In the genomic region with DNA sequence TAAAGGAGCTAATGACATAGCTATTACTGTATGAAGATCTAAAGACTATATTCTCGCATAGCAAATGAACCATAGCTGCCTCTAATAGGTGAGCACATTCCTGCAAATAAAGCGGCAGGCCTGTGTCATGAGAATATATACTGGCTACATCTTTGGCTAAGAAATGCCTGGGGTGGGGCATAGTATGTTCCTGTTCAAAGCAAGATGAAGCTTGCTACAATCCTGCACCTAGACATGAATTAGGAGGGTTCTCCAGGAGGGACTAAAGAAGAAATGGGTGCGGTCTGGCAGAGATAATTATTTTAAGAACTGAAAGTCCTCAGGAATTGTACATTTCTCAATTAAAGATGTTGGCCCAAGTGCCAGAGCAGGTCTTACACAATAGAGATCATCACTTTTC, we compare ENCODE assay signal across 12 cellular contexts. TPM values are rescaled to one million over a fixed set of nuclear protein-coding genes. Genes with fewer than 3 reads are reported as not detected.
DNase-seq lines count a peak whose midpoint lies in the region; ATAC-seq and TF ChIP-seq lines count a peak whose summit lies in the region.
"Had no signal": no experiment of that assay in that cellular context is flagged by ENCODE, and none has a peak within 500 bp of the region (broad histone marks: within the 10 kb centered on the region; RNA-seq: fewer than 3 reads in every experiment).

No MANE protein-coding gene starts in this region.

- H3K36me3 Mint-ChIP-seq in MCF 10A (ENCODE audit: insufficient read depth, unreplicated experiment) (peaks cover 2% of the 10 kb centered on the region), Caco-2 (ENCODE audit: insufficient read depth, unreplicated experiment) (no peaks in the 10 kb centered on the region)

- H3K4me3 Mint-ChIP-seq in MCF 10A (ENCODE audit: unreplicated experiment) (peak overlapping the region; percentile 17), Caco-2 (ENCODE audit: unreplicated experiment) (no peak overlapping the region)
- H3K4me3 Mint-ChIP-seq: CD4-positive, alpha-beta T cell; H9 had no signal

- intact Hi-C loops in MCF 10A (cut with micrococcal nuclease) (no loop called here), breast epithelium (cut with DNase I; ENCODE audit: low total_unique reads) (loop anchor here (10.0 kb wide), 1 partner anchor 124 kb away; no protein-coding TSS in a partner anchor), esophagus squamous epithelium (cut with DNase I) (no loop called here), Caco-2 (cut with micrococcal nuclease; ENCODE audit: unreplicated experiment) (no loop called here), Right ventricle myocardium superior (cut with DNase I) (no loop called here)

- no peak for TF ChIP-seq POLR2A in breast epithelium (IDR thresholded peaks at IDR 0.05)
- TF ChIP-seq POLR2A in esophagus squamous epithelium (IDR thresholded peaks at IDR 0.05), result no peak

- CTCF ChIA-PET in MCF 10A (lab: Yijun Ruan, JAX), result interaction anchor here (0.5 to 3.5 kb wide), 41 partner anchors 8 to 954 kb away, joined by 3 to 22 read pairs (median 4); no protein-coding TSS in a partner anchor
- CTCF ChIA-PET in Caco-2 (lab: Charles Lee), result interaction anchor here (1.3 to 1.8 kb wide), 4 partner anchors 101 to 861 kb away, joined by 4 to 17 read pairs (median 12); no protein-coding TSS in a partner anchor

- WGBS in esophagus squamous epithelium, 2 donors, result 33 to 71% methylated on average over 3 of the region's 3 CpGs

- H3K9ac ChIP-seq in adipocyte (ENCODE audit: low read length), result peak overlapping the region; percentile 62
- H3K9ac ChIP-seq: BLaER1 treated with 17β-estradiol and CSF1 and Interleukin-3, amounts not matched to agents 10 nM and 100 nM had no signal

- H3K27ac ChIP-seq in breast epithelium, result no peak overlapping the region
- peak overlapping the region; percentile 59 to 82 (median 64) for H3K27ac ChIP-seq in esophagus squamous epithelium
- H3K27ac ChIP-seq: BLaER1 treated with 17β-estradiol and CSF1 and Interleukin-3, amounts not matched to agents 10 nM and 100 nM had no signal

- H3K36me3 ChIP-seq in breast epithelium (no peaks in the 10 kb centered on the region), adipocyte (ENCODE audit: control insufficient read depth, insufficient read depth, low read length, severe bottlenecking) (no peaks in the 10 kb centered on the region), esophagus squamous epithelium (peaks cover 0 to 30% (median 0%) of the 10 kb centered on the region in 3 donors), Caco-2 (ENCODE audit: control insufficient read depth, insufficient read depth, low read length) (no peaks in the 10 kb centered on the region)
- H3K36me3 ChIP-seq: BLaER1 treated with 17β-estradiol and CSF1 and Interleukin-3, amounts not matched to agents 10 nM and 100 nM had no signal

- H3K4me1 ChIP-seq in breast epithelium, result no peaks in the 10 kb centered on the region
- peaks cover 27% of the 10 kb centered on the region for H3K4me1 ChIP-seq in adipocyte (ENCODE audit: control insufficient read depth, insufficient read depth, low read length)
- peaks cover 0 to 33% (median 5%) of the 10 kb centered on the region in 3 donors for H3K4me1 ChIP-seq in esophagus squamous epithelium
- H3K4me1 ChIP-seq in Caco-2, result no peaks in the 10 kb centered on the region

- H3K4me1 Mint-ChIP-seq in MCF 10A (ENCODE audit: insufficient read depth, unreplicated experiment) (peaks cover 17% of the 10 kb centered on the region), Caco-2 (ENCODE audit: low read depth, unreplicated experiment) (no peaks in the 10 kb centered on the region)

- no peaks in the 10 kb centered on the region for H3K27me3 Mint-ChIP-seq in MCF 10A (ENCODE audit: insufficient read depth, unreplicated experiment)
- no peaks in the 10 kb centered on the region for H3K27me3 Mint-ChIP-seq in Caco-2 (ENCODE audit: insufficient read depth, unreplicated experiment)

- TF ChIP-seq CTCF in MCF 10A (IDR thresholded peaks at IDR 0.05; ENCODE audit: unreplicated experiment) (no peak), breast epithelium (IDR thresholded peaks at IDR 0.05) (no peak), esophagus squamous epithelium (IDR thresholded peaks at IDR 0.05) (no peak), Caco-2 (IDR thresholded peaks at IDR 0.05; ENCODE audit: insufficient read depth in 1 of 2, low read depth in 1 of 2, low read length in 1 of 2, severe bottlenecking in 1 of 2, unreplicated experiment in 1 of 2) (no peak)

- H3K9me3 Mint-ChIP-seq in MCF 10A (ENCODE audit: unreplicated experiment) (no peaks in the 10 kb centered on the region), Caco-2 (ENCODE audit: unreplicated experiment) (no peaks in the 10 kb centered on the region)
- H3K9me3 Mint-ChIP-seq: CD4-positive, alpha-beta T cell had no signal

- POLR2A ChIA-PET in MCF 10A (lab: Yijun Ruan, JAX), result interaction anchor here (0.7 to 2.9 kb wide), 32 partner anchors 13 to 885 kb away, joined by 3 to 19 read pairs (median 4); a partner anchor contains a TSS
- POLR2A ChIA-PET in Caco-2 (lab: Charles Lee), result no interaction called here

- BruUV-seq in MCF 10A (replicated peaks; lab: Mats Ljungman, UMichigan) (no TSS peak), Caco-2 (replicated peaks; lab: Mats Ljungman, UMichigan) (no TSS peak)

- H3K9me3 ChIP-seq in breast epithelium (no peaks in the 10 kb centered on the region), adipocyte (ENCODE audit: control insufficient read depth, low read length) (no peaks in the 10 kb centered on the region), esophagus squamous epithelium (no peaks in the 10 kb centered on the region), Caco-2 (no peaks in the 10 kb centered on the region)
- H3K9me3 ChIP-seq: BLaER1 treated with 17β-estradiol and CSF1 and Interleukin-3, amounts not matched to agents 10 nM and 100 nM had no signal

- DNase-seq in MCF 10A (ENCODE audit: unreplicated experiment) (peak; percentile 38), breast epithelium (ENCODE audit: low spot score in 2 of 2) (no peak), adipocyte (ENCODE audit: low read depth) (peak; percentile 14), esophagus squamous epithelium (lab: John Stamatoyannopoulos, UW) (no peak), Caco-2 (no peak), Right ventricle myocardium superior (no peak), middle frontal gyrus (ENCODE audit: extremely low spot score, low spot score) (no peak)
- DNase-seq in activated CD8-positive, alpha-beta memory T cell treated with anti-CD3 and anti-CD28 coated beads, Interleukin-2, amount 50 U/mL, for 48 hours, result no peak
- DNase-seq: GOT3 had no signal

- H3K27ac Mint-ChIP-seq in MCF 10A (ENCODE audit: low read depth, unreplicated experiment) (peak overlapping the region; percentile 82), Caco-2 (ENCODE audit: unreplicated experiment) (no peak overlapping the region)
- H3K27ac Mint-ChIP-seq: CD4-positive, alpha-beta T cell; H9 had no signal

- no peak for ATAC-seq in Right ventricle myocardium superior (ENCODE audit: poor library complexity)

- no peak overlapping the region for H3K4me3 ChIP-seq in breast epithelium
- peak overlapping the region; percentile 11 for H3K4me3 ChIP-seq in adipocyte (ENCODE audit: low read length)
- H3K4me3 ChIP-seq in esophagus squamous epithelium, result no peak overlapping the region
- no peak overlapping the region for H3K4me3 ChIP-seq in Caco-2 (ENCODE audit: low read depth, low read length)
- H3K4me3 ChIP-seq: BLaER1 treated with 17β-estradiol and CSF1 and Interleukin-3, amounts not matched to agents 10 nM and 100 nM had no signal

- no peaks in the 10 kb centered on the region for H3K27me3 ChIP-seq in breast epithelium
- H3K27me3 ChIP-seq in adipocyte (replicated peaks; ENCODE audit: control insufficient read depth, insufficient read depth, low read length), result no peaks in the 10 kb centered on the region
- no peaks in the 10 kb centered on the region for H3K27me3 ChIP-seq in esophagus squamous epithelium
- H3K27me3 ChIP-seq in Caco-2 (replicated peaks; ENCODE audit: control insufficient read depth, insufficient read depth, low read length), result no peaks in the 10 kb centered on the region
- H3K27me3 ChIP-seq: BLaER1 treated with 17β-estradiol and CSF1 and Interleukin-3, amounts not matched to agents 10 nM and 100 nM had no signal

RNA-seq across cellular contexts. Expression of a gene that starts 46.8 kb away (rescaled TPM):
- total RNA-seq in MCF 10A (2022) (7.5 and 8.4 TPM in 2 replicates), breast epithelium (10 to 100 TPM; 12.5 to 49.9 (median 27.9) TPM), esophagus squamous epithelium (10 to 100 TPM in 3 of 4 donors, 1 to 10 TPM in 1; 9.2 to 18.9 (median 12.3) TPM), Caco-2 (2022) (0.26 and 0.39 TPM in 2 replicates), Right ventricle myocardium superior (3.0 TPM)
- total RNA-seq: CD4-positive, alpha-beta T cell had no signal

Comparison
In these comparisons a context has a peak if more than half of its experiments do, and no peak if none do; other contexts are left out.
1. DNase-seq: peak in MCF 10A (single experiment) and adipocyte (single experiment); none in breast epithelium (0 of 2), esophagus squamous epithelium (single experiment), Caco-2 (0 of 2), Right ventricle myocardium superior (single experiment), activated CD8-positive, alpha-beta memory T cell treated with anti-CD3 and anti-CD28 coated beads, Interleukin-2, amount 50 U/mL, for 48 hours (single experiment) and middle frontal gyrus (single experiment).
2. H3K27ac ChIP-seq: peak in esophagus squamous epithelium (4 of 4); none in breast epithelium (0 of 2).